23 cellular contexts compared by ENCODE assay signal in the genomic region with DNA sequence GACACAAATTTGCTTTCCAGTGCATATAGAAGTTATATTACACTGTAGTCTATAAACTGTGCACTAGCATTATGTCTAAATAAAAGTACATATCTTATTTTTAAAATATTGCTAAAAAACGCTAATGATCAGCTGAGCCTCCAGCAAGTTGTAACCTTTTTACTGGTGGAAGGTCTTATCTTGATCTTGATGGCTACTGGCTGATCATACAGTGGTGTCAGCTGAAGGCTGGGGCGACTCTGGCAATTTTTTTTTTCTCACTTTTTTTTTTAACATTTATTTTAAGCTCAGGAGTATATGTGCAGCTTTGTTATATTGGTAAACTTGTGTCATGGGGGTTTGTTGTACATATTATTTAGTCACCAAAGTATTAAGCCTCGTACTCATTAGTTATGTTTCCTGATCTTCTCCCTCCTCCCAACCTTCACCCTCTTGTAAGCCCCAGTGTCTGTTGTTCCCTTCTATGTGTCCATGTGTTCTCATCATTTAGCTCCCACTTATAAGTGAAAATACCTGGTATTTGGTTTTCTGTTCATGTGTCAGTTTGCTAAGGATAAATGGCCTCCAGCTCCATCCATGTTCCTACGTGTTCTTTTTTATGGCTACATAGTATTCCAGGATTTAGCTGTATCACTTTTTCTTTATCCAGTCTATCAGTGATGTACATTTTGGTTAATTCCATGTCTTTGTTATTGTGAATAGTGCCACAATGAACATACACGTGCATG. TPM values are rescaled to one million over a fixed set of nuclear protein-coding genes. Genes with fewer than 3 reads are reported as not detected.
DNase-seq lines count a peak whose midpoint lies in the region; ATAC-seq, FAIRE-seq and TF ChIP-seq lines count a peak whose summit lies in the region.
"Had no signal": no experiment of that assay in that cellular context is flagged by ENCODE, and none has a peak within 500 bp of the region (broad histone marks: within the 10 kb centered on the region; RNA-seq: fewer than 3 reads in every experiment).

No MANE protein-coding gene starts in this region.

- TF ChIP-seq CTCF in MCF 10A (IDR thresholded peaks at IDR 0.05; ENCODE audit: unreplicated experiment) (no peak), breast epithelium (IDR thresholded peaks at IDR 0.05) (no peak), HFFc6 (IDR thresholded peaks at IDR 0.05) (no peak), astrocyte (IDR thresholded peaks at IDR 0.05; ENCODE audit: insufficient read depth, low read depth, low read length) (no peak)

- intact Hi-C loops in MCF 10A (cut with micrococcal nuclease), result no loop called here
- intact Hi-C loops in breast epithelium (cut with DNase I; ENCODE audit: low total_unique reads), result no loop called here

- no peak for TF ChIP-seq POLR2A in breast epithelium (IDR thresholded peaks at IDR 0.05)

- no peak overlapping the region for H3K4me3 Mint-ChIP-seq in MCF 10A (ENCODE audit: unreplicated experiment)
- no peak overlapping the region for H3K4me3 Mint-ChIP-seq in HFFc6
- H3K4me3 Mint-ChIP-seq in astrocyte (ENCODE audit: unreplicated experiment), result no peak overlapping the region
- no peak overlapping the region for H3K4me3 Mint-ChIP-seq in stimulated activated naive B cell treated with anti-CD40 and anti-IgM and Interleukin-4, amounts not matched to agents 10 μg/mL and 1 μg/mL and 100 μg/mL, for 72 hours
- H3K4me3 Mint-ChIP-seq: CD4-positive, alpha-beta memory T cell; GM23338; H9 had no signal

- H3K4me2 ChIP-seq in astrocyte (ENCODE audit: low read length), result no peak overlapping the region
- H3K4me2 ChIP-seq: GM23338 had no signal

- H3K36me3 Mint-ChIP-seq in MCF 10A (ENCODE audit: insufficient read depth, unreplicated experiment), result peaks cover 15% of the 10 kb centered on the region
- H3K36me3 Mint-ChIP-seq in HFFc6 (ENCODE audit: low read depth), result peaks cover 73% of the 10 kb centered on the region
- peaks cover 2% of the 10 kb centered on the region for H3K36me3 Mint-ChIP-seq in astrocyte (ENCODE audit: low read depth, unreplicated experiment)
- H3K36me3 Mint-ChIP-seq in stimulated activated naive B cell treated with anti-CD40 and anti-IgM and Interleukin-4, amounts not matched to agents 10 μg/mL and 1 μg/mL and 100 μg/mL, for 72 hours, result no peaks in the 10 kb centered on the region

- H3K27me3 Mint-ChIP-seq in MCF 10A (ENCODE audit: insufficient read depth, unreplicated experiment) (no peaks in the 10 kb centered on the region), HFFc6 (ENCODE audit: insufficient read depth) (0 out of 2 replicates have a peak, but pooled peaks cover 2% of the 10 kb centered on the region), astrocyte (ENCODE audit: low read depth, unreplicated experiment) (no peaks in the 10 kb centered on the region)
- peaks cover 20 to 24% of the 10 kb centered on the region in 2 donors for H3K27me3 Mint-ChIP-seq in stimulated activated naive B cell treated with anti-CD40 and anti-IgM and Interleukin-4, amounts not matched to agents 10 μg/mL and 1 μg/mL and 100 μg/mL, for 72 hours

- peaks cover 89% of the 10 kb centered on the region for H4K20me1 ChIP-seq in astrocyte (ENCODE audit: insufficient read depth, low read length)

- FAIRE-seq in astrocyte (lab: Jason Lieb, UNC), result peak; percentile 5
- FAIRE-seq: GM12891, GM18507 had no signal

- H3K27me3 ChIP-seq in breast epithelium (no peaks in the 10 kb centered on the region), astrocyte (ENCODE audit: insufficient read depth, low read length) (no peaks in the 10 kb centered on the region)

- H3K79me2 ChIP-seq in astrocyte (ENCODE audit: insufficient read depth, low read length), result peaks cover 100% of the 10 kb centered on the region

- ATAC-seq in stimulated activated naive B cell treated with anti-CD40 and anti-IgM and Interleukin-4, amounts not matched to agents 10 μg/mL and 1 μg/mL and 100 μg/mL, for 72 hours (replicated peaks), result no peak
- ATAC-seq: GM23338 had no signal

- H3K9me3 Mint-ChIP-seq in MCF 10A (ENCODE audit: unreplicated experiment) (no peaks in the 10 kb centered on the region), HFFc6 (peaks cover 6% of the 10 kb centered on the region; the same call in 1 of the 2 replicates), astrocyte (ENCODE audit: unreplicated experiment) (peaks cover 9% of the 10 kb centered on the region)
- H3K9me3 Mint-ChIP-seq in stimulated activated naive B cell treated with anti-CD40 and anti-IgM and Interleukin-4, amounts not matched to agents 10 μg/mL and 1 μg/mL and 100 μg/mL, for 72 hours, result peaks cover 0 to 2% of the 10 kb centered on the region in 2 donors

- POLR2A ChIA-PET in MCF 10A (lab: Yijun Ruan, JAX), result no interaction called here

- no TSS peak for BruUV-seq in MCF 10A (replicated peaks; lab: Mats Ljungman, UMichigan)

- no peak for DNase-seq in MCF 10A (ENCODE audit: unreplicated experiment)
- no peak for DNase-seq in breast epithelium (ENCODE audit: low spot score in 2 of 2)
- DNase-seq in HFFc6, result no peak
- DNase-seq in astrocyte (ENCODE audit: low read depth), result no peak
- no peak for DNase-seq in stimulated activated naive B cell treated with anti-CD40 and anti-IgM and Interleukin-4, amounts not matched to agents 10 μg/mL and 1 μg/mL and 100 μg/mL, for 72 hours
- DNase-seq in dermis blood vessel endothelial cell, result no peak
- no peak for DNase-seq in activated CD4-positive, CD25-positive, alpha-beta regulatory T cell (lab: John Stamatoyannopoulos, UW)
- DNase-seq: 8988T; C1 segment of cervical spinal cord; Calu3; CD4-positive, alpha-beta memory T cell; COR-L47; DMS53; DMS79 treated with DMSO at 0.1 percent for 48 hours; GF-D8; H9 had no signal

- H3K4me1 Mint-ChIP-seq in MCF 10A (ENCODE audit: insufficient read depth, unreplicated experiment), result peaks cover 10% of the 10 kb centered on the region
- peaks cover 87% of the 10 kb centered on the region for H3K4me1 Mint-ChIP-seq in HFFc6 (ENCODE audit: low read depth)
- H3K4me1 Mint-ChIP-seq in astrocyte (ENCODE audit: low read depth, unreplicated experiment), result no peaks in the 10 kb centered on the region
- no peaks in the 10 kb centered on the region for H3K4me1 Mint-ChIP-seq in stimulated activated naive B cell treated with anti-CD40 and anti-IgM and Interleukin-4, amounts not matched to agents 10 μg/mL and 1 μg/mL and 100 μg/mL, for 72 hours
- H3K4me1 Mint-ChIP-seq: GM23338, H9 had no signal

- H3K9me3 ChIP-seq in breast epithelium (no peaks in the 10 kb centered on the region), astrocyte (ENCODE audit: insufficient read depth, low read depth, low read length) (no peaks in the 10 kb centered on the region)

- H3K9ac ChIP-seq in astrocyte (ENCODE audit: low read length), result no peak overlapping the region

- H3K36me3 ChIP-seq in breast epithelium (no peaks in the 10 kb centered on the region), astrocyte (ENCODE audit: insufficient read depth, low read length) (peaks cover 37% of the 10 kb centered on the region)

- no peak overlapping the region for H2AFZ ChIP-seq in astrocyte (ENCODE audit: low read depth, low read length)
- H2AFZ ChIP-seq: GM23338 had no signal

- CTCF ChIA-PET in MCF 10A (lab: Yijun Ruan, JAX), result no interaction called here

- H3K4me1 ChIP-seq in breast epithelium (no peaks in the 10 kb centered on the region), astrocyte (ENCODE audit: insufficient read depth, low read length) (no peaks in the 10 kb centered on the region)

- H3K4me3 ChIP-seq in breast epithelium (no peak overlapping the region), astrocyte (ENCODE audit: insufficient read depth, low read depth, low read length) (no peak overlapping the region)
- H3K4me3 ChIP-seq: GM23338 had no signal

- H3K27ac ChIP-seq in breast epithelium, result no peak overlapping the region
- no peak overlapping the region for H3K27ac ChIP-seq in astrocyte (ENCODE audit: low read depth, low read length)

- H3K27ac Mint-ChIP-seq in MCF 10A (ENCODE audit: low read depth, unreplicated experiment), result peak overlapping the region; percentile 37
- H3K27ac Mint-ChIP-seq in HFFc6, result peak overlapping the region; percentile 10
- H3K27ac Mint-ChIP-seq in astrocyte (ENCODE audit: unreplicated experiment), result no peak overlapping the region
- no peak overlapping the region for H3K27ac Mint-ChIP-seq in stimulated activated naive B cell treated with anti-CD40 and anti-IgM and Interleukin-4, amounts not matched to agents 10 μg/mL and 1 μg/mL and 100 μg/mL, for 72 hours
- H3K27ac Mint-ChIP-seq: GM23338, H9 had no signal

RNA-seq across cellular contexts. Expression of a gene that starts 38.6 kb away (rescaled TPM):
- total RNA-seq in MCF 10A (2022) (2.1 and 2.4 TPM in 2 replicates), breast epithelium (1 to 10 TPM in 1 of 3 donors, under 1 TPM in 1, not detected in 1; 0.33 to 1.0 TPM), astrocyte (0.26 and 0.57 TPM in 2 replicates), dermis blood vessel endothelial cell (0.05 and 0.17 TPM in 2 replicates)
- total RNA-seq in HFFc6 (2021; fragmentation: NEBNext Ultra II Directional; extraction: Animal tissue kit (Norgen Biotek cat#: 25700)), result 1 to 10 TPM in 3 of 6 experiments, under 1 TPM in 3; 0.74 to 2.3 (median 0.93) TPM
- total RNA-seq: A673; CD4-positive, alpha-beta memory T cell; Daoy; G401; H4; H9 had no signal

Comparison
In these comparisons a context has a peak if more than half of its experiments do, and no peak if none do; other contexts are left out.
1. H3K27ac Mint-ChIP-seq: peak in MCF 10A (single experiment) and HFFc6 (single experiment); none in astrocyte (single experiment) and stimulated activated naive B cell treated with anti-CD40 and anti-IgM and Interleukin-4, amounts not matched to agents 10 μg/mL and 1 μg/mL and 100 μg/mL, for 72 hours (single experiment).